10 cellular contexts compared by ENCODE assay signal in the genomic region with DNA sequence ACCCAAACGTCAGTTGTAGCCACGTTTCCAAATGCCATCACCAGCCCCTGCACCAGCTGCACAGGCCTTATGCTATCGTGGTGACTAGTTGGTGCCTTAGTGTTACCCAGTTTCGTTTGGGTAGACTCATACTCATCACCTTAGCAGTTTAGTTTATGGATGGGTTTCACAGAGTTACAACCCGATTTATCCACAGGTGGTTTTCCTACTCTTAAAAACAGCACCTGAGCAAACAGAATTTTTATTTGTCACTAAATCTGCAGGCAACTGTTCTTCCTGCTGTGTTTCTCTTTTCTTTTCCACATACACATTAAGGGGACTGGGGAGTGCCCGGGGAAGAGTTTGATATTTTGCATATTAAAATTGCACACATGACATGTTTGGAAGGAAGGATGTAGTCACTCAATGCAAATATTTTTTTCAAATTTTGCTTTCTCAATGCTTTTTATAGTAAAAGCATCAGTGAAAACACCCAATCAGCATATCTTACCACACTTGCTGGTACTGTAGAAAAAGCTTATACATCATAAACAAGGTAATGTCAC. TPM values are rescaled to one million over a fixed set of nuclear protein-coding genes. Genes with fewer than 3 reads are reported as not detected.
DNase-seq lines count a peak whose midpoint lies in the region; ATAC-seq, FAIRE-seq and TF ChIP-seq lines count a peak whose summit lies in the region.
"Had no signal": no experiment of that assay in that cellular context is flagged by ENCODE, and none has a peak within 500 bp of the region (broad histone marks: within the 10 kb centered on the region; RNA-seq: fewer than 3 reads in every experiment).

No MANE protein-coding gene starts in this region.

- H3K4me1 ChIP-seq in A549, result no peaks in the 10 kb centered on the region

- H3K27ac ChIP-seq in A549, result no peak overlapping the region

- H3K9me3 ChIP-seq in A549, result no peaks in the 10 kb centered on the region

- TF ChIP-seq RAD21 in A549 (conservative IDR thresholded peaks at IDR 0.05 in 1 of 2, IDR thresholded peaks at IDR 0.05 in 1 of 2), result no peak

- no peak for TF ChIP-seq CTCF in A549 (IDR thresholded peaks at IDR 0.05)

- CTCF ChIA-PET in A549 (lab: Yijun Ruan, JAX), result interaction anchor here (0.9 to 1.8 kb wide), 3 partner anchors 13 to 142 kb away, joined by 3 to 13 read pairs (median 10); no protein-coding TSS in a partner anchor

- no peak overlapping the region for H3K4me2 ChIP-seq in A549

- WGBS in A549 (ENCODE audit: missing lambda C conversion rate), result 82% methylated on average over 6 of the region's 6 CpGs

- no peak overlapping the region for H3K4me3 ChIP-seq in A549

- DNase-seq in A549 (ENCODE audit: low read depth in 1 of 2, low spot score in 1 of 2) (no peak), activated gamma-delta T cell treated with Interleukin-2 at 50 U/mL for 16 hours (no peak), pons (ENCODE audit: low spot score) (no peak), medulla oblongata (ENCODE audit: extremely low spot score) (no peak), MV-4-11 (lab: John Stamatoyannopoulos, UW) (no peak)
- DNase-seq in activated CD4-positive, alpha-beta T cell treated with anti-CD3 and anti-CD28 coated beads, Interleukin-2, amount 50 U/mL, for 48 hours, result peak; percentile 39 to 46
- DNase-seq: activated naive CD8-positive, alpha-beta T cell treated with anti-CD3 and anti-CD28 coated beads, Interleukin-2, amount 10 ng/mL, durations not matched to agents 7 days and 5 days; DMS 273 treated with DMSO at 0.1 percent for 48 hours had no signal

- TF ChIP-seq POLR2A in A549 (IDR thresholded peaks at IDR 0.05; ENCODE audit: low read length), result no peak

- ATAC-seq in A549 (no peak), GM18907 (IDR thresholded peaks at IDR 0.05; ENCODE audit: unreplicated experiment) (peak; percentile 43), HG03039 (IDR thresholded peaks at IDR 0.05; ENCODE audit: unreplicated experiment) (peak; percentile 33)

- no peak for TF ChIP-seq EP300 in A549 (IDR thresholded peaks at IDR 0.05)

- POLR2A ChIA-PET in A549 (lab: Yijun Ruan, JAX), result no interaction called here

- no peak for FAIRE-seq in A549 (lab: Jason Lieb, UNC)

TF ChIP-seq in A549, 52 proteins besides CTCF, POLR2A, EP300 and RAD21:
- no peak for TF ChIP-seq KDM5A (IDR thresholded peaks at IDR 0.05)
- peak; percentile 65 for TF ChIP-seq MAFK (IDR thresholded peaks at IDR 0.05; ENCODE audit: partially characterized antibody)
- no peak for TF ChIP-seq RARB (CRISPR knock-in tag; IDR thresholded peaks at IDR 0.05)
- TF ChIP-seq EHMT2 (IDR thresholded peaks at IDR 0.05; ENCODE audit: low read depth), result no peak
- no peak for TF ChIP-seq KDM1A (IDR thresholded peaks at IDR 0.05; ENCODE audit: low read depth)
- TF ChIP-seq FOXS1 (CRISPR knock-in tag; IDR thresholded peaks at IDR 0.05), result no peak
- no peak for TF ChIP-seq NFE2L2 (conservative IDR thresholded peaks at IDR 0.05; ENCODE audit: low read length)
- TF ChIP-seq POLR2AphosphoS2 (conservative IDR thresholded peaks at IDR 0.05; ENCODE audit: low read length), result no peak
- no peak for TF ChIP-seq PBX3 (IDR thresholded peaks at IDR 0.05)

RNA-seq across cellular contexts. Expression of gene PDSS1, which starts 41.7 kb away (rescaled TPM):
- 24.2 and 24.8 TPM in 2 replicates for polyA plus RNA-seq in A549 (2011; rRNA removed)
- 22.4 and 23.0 TPM in 2 replicates for polyA plus RNA-seq in A549 (2012; cell fraction: cytosol; rRNA removed)
- 15.6 and 20.6 TPM in 2 replicates for polyA plus RNA-seq in A549 (2012; cell fraction: nucleus; rRNA removed)
- 14.3 to 18.4 TPM (median 14.9 TPM) in 3 replicates for polyA plus RNA-seq in A549 (2017; fragmentation: RNase III; extraction: RNeasy Plus Mini Kit Qiagen cat#74134 plus additional on column Dnase treatment)
- polyA minus RNA-seq in A549 (2011; rRNA and poly(A)+ RNA removed), result 13.4 and 17.9 TPM in 2 replicates

Comparison
In these comparisons a context has a peak if more than half of its experiments do, and no peak if none do; other contexts are left out.
1. ATAC-seq: peak in GM18907 (single experiment) and HG03039 (single experiment); none in A549 (0 of 2).
2. DNase-seq: peak in activated CD4-positive, alpha-beta T cell treated with anti-CD3 and anti-CD28 coated beads, Interleukin-2, amount 50 U/mL, for 48 hours (2 of 2); none in A549 (0 of 2), activated gamma-delta T cell treated with Interleukin-2 at 50 U/mL for 16 hours (single experiment), pons (single experiment), medulla oblongata (single experiment) and MV-4-11 (single experiment).